In the genomic region with DNA sequence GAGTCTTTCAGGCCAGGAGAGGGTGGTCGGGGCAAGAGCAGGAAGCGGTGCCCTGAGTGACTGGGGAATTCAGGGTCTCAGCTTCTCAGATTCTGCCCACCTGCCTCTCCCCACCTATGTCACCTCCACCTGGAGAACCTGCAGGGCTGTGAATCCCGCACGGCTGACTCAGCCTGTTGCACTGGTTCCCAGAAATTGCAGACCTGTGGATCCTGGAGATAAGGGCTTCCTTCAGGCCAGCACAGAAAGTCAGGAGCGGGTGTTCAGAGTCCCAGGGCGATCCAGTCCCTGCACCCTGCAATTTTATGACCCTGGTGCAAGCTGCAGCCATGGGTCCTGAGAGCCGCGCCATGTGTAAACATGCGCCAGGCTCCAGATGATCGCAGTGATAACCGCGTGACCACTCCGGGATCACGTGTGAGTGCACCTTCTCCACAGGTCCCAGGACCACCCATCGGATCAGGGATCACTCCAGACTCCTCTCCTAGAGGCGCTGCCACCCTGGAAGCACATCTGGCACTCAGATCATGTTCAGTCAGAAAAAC, we compare ENCODE assay signal across 20 cellular contexts. TPM values are rescaled to one million over a fixed set of nuclear protein-coding genes. Genes with fewer than 3 reads are reported as not detected.
"Had no signal": no experiment of that assay in that cellular context is flagged by ENCODE, and none has a peak within 500 bp of the region (broad histone marks: within the 10 kb centered on the region; RNA-seq: fewer than 3 reads in every experiment).

No MANE protein-coding gene starts in this region.

- H3K9me3 ChIP-seq: heart right ventricle, prostate gland had no signal

- H3K4me3 ChIP-seq: heart right ventricle, lung, prostate gland had no signal

- ATAC-seq: heart right ventricle; left lobe of liver; naive thymus-derived CD4-positive, alpha-beta T cell; stimulated activated naive CD8-positive, alpha-beta T cell treated with anti-CD3 and anti-CD28 coated beads, Interleukin-15, Interleukin-2, amounts not matched to agents 100 U/mL and 50 U/mL, for 24 hours; WTC11 had no signal

- H3K27ac ChIP-seq: heart right ventricle, prostate gland had no signal

- DNase-seq: activated gamma-delta T cell treated with Interleukin-2 at 50 U/mL for 16 hours; activated T-cell treated with anti-CD3 and anti-CD28 coated beads, Interleukin-2, amount 50 U/mL, for 1 hour; aorta; caudate nucleus; effector CD4-positive, alpha-beta T cell; heart right ventricle; kidney; naive thymus-derived CD4-positive, alpha-beta T cell; stimulated activated CD4-positive, alpha-beta T cell treated with anti-CD3 and anti-CD28 coated beads, Interleukin-12 subunit alpha, Interleukin-12 subunit beta, amount 100 ng/mL, for 4 hours; stimulated activated CD4-positive, alpha-beta T cell treated with anti-CD3 and anti-CD28 coated beads, Interleukin-4, amount 100 ng/mL, for 4 hours; stimulated activated naive CD8-positive, alpha-beta T cell treated with anti-CD3 and anti-CD28 coated beads, Interleukin-15, Interleukin-2, amounts not matched to agents 100 U/mL and 50 U/mL, for 24 hours had no signal

- H3K4me1 ChIP-seq: prostate gland had no signal

RNA-seq across cellular contexts. Expression of gene IRX4, which starts 17.8 kb away (rescaled TPM):
- total RNA-seq: aorta; epithelial cell of proximal tubule; fibroblast of villous mesenchyme; kidney; left lobe of liver; lung; mesenteric fat pad; naive thymus-derived CD4-positive, alpha-beta T cell; osteocyte; ureter had no signal
- polyA plus RNA-seq: aorta; naive thymus-derived CD4-positive, alpha-beta T cell had no signal
